ENCODE assay signal across 1 cellular context in genomic region chr7:2253525-2254244, GRCh38.
TF ChIP-seq lines count a peak whose summit lies in the region.

No MANE protein-coding gene starts in this region.

TF ChIP-seq in K562, 482 proteins besides CTCF, POLR2A, EP300 and RAD21:
- no peak for TF ChIP-seq STAT5A (IDR thresholded peaks at IDR 0.05; ENCODE audit: borderline replicate concordance, low read length)
- no peak for TF ChIP-seq ZFP36 (IDR thresholded peaks at IDR 0.05; ENCODE audit: low read depth, low read length, partially characterized antibody)
- peak; percentile 58 for TF ChIP-seq POLR2G (IDR thresholded peaks at IDR 0.05; ENCODE audit: low read depth, low read length)
- no peak for TF ChIP-seq FOXA3 (CRISPR knock-in tag; conservative IDR thresholded peaks at IDR 0.05 in 1 of 2, IDR thresholded peaks at IDR 0.05 in 1 of 2)
